ENCODE assay signal across 8 cellular contexts in genomic region chr6:137799950-137800568, GRCh38.
A peak's percentile ranks its signal among the peaks of the same experiment; 100 is the strongest.
DNase-seq lines count a peak whose midpoint lies in the region; ATAC-seq and TF ChIP-seq lines count a peak whose summit lies in the region.

No MANE protein-coding gene starts in this region.

- no peaks in the 10 kb centered on the region for H3K4me1 ChIP-seq in NT2/D1 (ENCODE audit: insufficient read depth, insufficient read length)
- peaks cover 0 to 30% (median 16%) of the 10 kb centered on the region in 4 donors for H3K4me1 ChIP-seq in sigmoid colon

- intact Hi-C loops in sigmoid colon (cut with DNase I), result loop anchor here (2.0 to 5.0 kb wide), 2 partner anchors 67 to 142 kb away; partner anchors contain the start of gene TNFAIP3

- no peaks in the 10 kb centered on the region for H3K27me3 Mint-ChIP-seq in activated T-helper 17 cell treated with anti-CD3 and anti-CD28 coated beads, Interleukin-2, amount 50 U/mL, for 72 hours

- TF ChIP-seq EP300 in sigmoid colon (IDR thresholded peaks at IDR 0.05), result no peak

- H3K9me3 ChIP-seq in NT2/D1 (ENCODE audit: insufficient read depth, low read length) (no peaks in the 10 kb centered on the region), sigmoid colon (no peaks in the 10 kb centered on the region)

- 91 to 96% methylated on average over 3 of the region's 3 CpGs for WGBS in sigmoid colon, 2 donors

- peak; percentile 60 for ATAC-seq in GM21825 (IDR thresholded peaks at IDR 0.05; ENCODE audit: unreplicated experiment)
- ATAC-seq in activated T-helper 17 cell treated with anti-CD3 and anti-CD28 coated beads, Interleukin-2, amount 50 U/mL, for 72 hours (replicated peaks), result peak; percentile 80

- DNase-seq in EL (peak; percentile 64), NT2/D1 (ENCODE audit: low read depth, low spot score) (peak; percentile 13), glomerular visceral epithelial cell (ENCODE audit: extremely low spot score) (peak; percentile 54), sigmoid colon (no peak), COR-L47 (lab: John Stamatoyannopoulos, UW) (no peak), 8988T (no peak)

- TF ChIP-seq CTCF in sigmoid colon (IDR thresholded peaks at IDR 0.05), result peak; percentile 13 to 43 (median 31)

- peak overlapping the region; percentile 69 for H3K4me3 Mint-ChIP-seq in activated T-helper 17 cell treated with anti-CD3 and anti-CD28 coated beads, Interleukin-2, amount 50 U/mL, for 72 hours

- no peaks in the 10 kb centered on the region for H3K9me3 Mint-ChIP-seq in activated T-helper 17 cell treated with anti-CD3 and anti-CD28 coated beads, Interleukin-2, amount 50 U/mL, for 72 hours

- peak overlapping the region; percentile 89 for H3K27ac Mint-ChIP-seq in activated T-helper 17 cell treated with anti-CD3 and anti-CD28 coated beads, Interleukin-2, amount 50 U/mL, for 72 hours

- no peaks in the 10 kb centered on the region for H3K36me3 Mint-ChIP-seq in activated T-helper 17 cell treated with anti-CD3 and anti-CD28 coated beads, Interleukin-2, amount 50 U/mL, for 72 hours (ENCODE audit: low read depth)

- H3K9ac ChIP-seq in NT2/D1 (ENCODE audit: insufficient read length, low read depth), result no peak overlapping the region

- peaks cover 53% of the 10 kb centered on the region for H3K4me1 Mint-ChIP-seq in activated T-helper 17 cell treated with anti-CD3 and anti-CD28 coated beads, Interleukin-2, amount 50 U/mL, for 72 hours

- peak overlapping the region in 1 of 4 donors; percentile 5 for H3K27ac ChIP-seq in sigmoid colon

- H3K4me3 ChIP-seq in NT2/D1 (ENCODE audit: insufficient read length, low read depth) (no peak overlapping the region), sigmoid colon (no peak overlapping the region)

- H3K27me3 ChIP-seq in NT2/D1 (ENCODE audit: insufficient read depth, insufficient read length), result no peaks in the 10 kb centered on the region
- no peaks in the 10 kb centered on the region for H3K27me3 ChIP-seq in sigmoid colon

- H3K36me3 ChIP-seq in NT2/D1 (ENCODE audit: insufficient read depth, insufficient read length, low read length), result no peaks in the 10 kb centered on the region
- no peaks in the 10 kb centered on the region for H3K36me3 ChIP-seq in sigmoid colon

- no peak for TF ChIP-seq POLR2A in sigmoid colon (IDR thresholded peaks at IDR 0.05)

Comparison
In these comparisons a context has a peak if more than half of its experiments do, and no peak if none do; other contexts are left out.
1. DNase-seq: peak in EL (single experiment), NT2/D1 (single experiment) and glomerular visceral epithelial cell (single experiment); none in sigmoid colon (single experiment), COR-L47 (single experiment) and 8988T (single experiment).